14 cellular contexts compared by ENCODE assay signal in the genomic region with DNA sequence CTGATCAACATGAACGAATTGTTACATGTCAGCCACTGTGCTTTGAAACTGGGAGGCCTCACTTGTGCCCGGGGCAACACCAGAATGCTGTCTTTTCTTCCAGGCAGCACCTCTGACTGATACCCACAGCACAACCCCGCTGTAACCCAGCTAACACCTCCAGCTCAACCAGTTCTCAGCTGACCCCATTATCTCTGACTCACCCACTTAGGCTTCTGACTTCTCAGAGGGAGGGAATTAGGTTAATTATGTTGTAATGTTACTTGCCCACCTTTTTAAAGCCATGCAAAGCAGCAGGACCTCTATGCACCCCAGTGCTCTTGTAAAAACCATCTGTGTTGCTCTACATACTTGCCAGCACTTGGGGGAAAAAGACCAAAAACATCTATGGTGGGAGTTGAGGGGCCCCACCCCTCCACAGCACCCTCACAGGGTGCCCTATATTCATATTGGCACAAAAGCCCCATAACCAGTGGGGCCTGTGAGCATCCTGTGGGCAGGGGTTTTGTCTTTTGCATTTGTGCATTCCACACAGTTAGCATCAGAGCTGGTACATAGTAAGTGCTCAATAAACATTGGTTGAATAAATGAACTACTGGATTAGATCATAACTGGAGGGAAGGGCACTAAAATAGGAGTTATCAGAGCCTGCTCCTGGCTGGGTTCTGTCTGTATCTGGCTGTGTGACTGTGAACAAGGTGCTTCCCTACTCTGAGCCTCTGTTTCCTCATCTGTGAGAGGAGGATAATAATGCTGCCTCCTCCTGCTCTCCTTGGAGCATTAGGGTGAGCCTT. TPM values are rescaled to one million over a fixed set of nuclear protein-coding genes. Genes with fewer than 3 reads are reported as not detected.
DNase-seq lines count a peak whose midpoint lies in the region; TF ChIP-seq lines count a peak whose summit lies in the region.
"Had no signal": no experiment of that assay in that cellular context is flagged by ENCODE, and none has a peak within 500 bp of the region (broad histone marks: within the 10 kb centered on the region; RNA-seq: fewer than 3 reads in every experiment).

No MANE protein-coding gene starts in this region.

- no peaks in the 10 kb centered on the region for H3K36me3 Mint-ChIP-seq in T-helper 2 cell treated with Interferon-gamma antibody and Interleukin-4, amounts not matched to agents 5 μg/mL and 100 μg/mL, for 36 hours (ENCODE audit: low read depth)
- H3K36me3 Mint-ChIP-seq: T-cell had no signal

- H3K36me3 ChIP-seq in brain microvascular endothelial cell (replicated peaks): no peaks in the 10 kb centered on the region
- H3K36me3 ChIP-seq: stomach had no signal

- H3K27ac Mint-ChIP-seq in T-helper 2 cell treated with Interferon-gamma antibody and Interleukin-4, amounts not matched to agents 5 μg/mL and 100 μg/mL, for 36 hours: no peak overlapping the region
- H3K27ac Mint-ChIP-seq: T-cell had no signal

- POLR2A ChIA-PET in RWPE1 (lab: Yijun Ruan, JAX; ENCODE audit: low non-redundant PET): interaction anchor here (0.6 kb wide), 1 partner anchor 55 kb away, joined by 8 read pairs; no protein-coding TSS in a partner anchor

- DNase-seq in Daoy (ENCODE audit: low read depth) (peak; percentile 89), RWPE1 (ENCODE audit: low spot score) (peak; percentile 92), kidney glomerular epithelial cell (lab: John Stamatoyannopoulos, UW) (peak; percentile 29), brain microvascular endothelial cell (no peak), SHP77 treated with DMSO at 0.1 percent for 48 hours (lab: John Stamatoyannopoulos, UW) (no peak), GM20000 (ENCODE audit: low spot score) (no peak)
- no peak for DNase-seq in T-helper 2 cell treated with Interferon-gamma antibody and Interleukin-4, amounts not matched to agents 5 μg/mL and 100 μg/mL, for 36 hours (ENCODE audit: low spot score)
- DNase-seq: stimulated activated CD4-positive, alpha-beta T cell treated with anti-CD3 and anti-CD28 coated beads, Interleukin-15, amount 100 ng/mL, for 24 hours; stomach had no signal

- peaks cover 16% of the 10 kb centered on the region for H3K27me3 Mint-ChIP-seq in T-helper 2 cell treated with Interferon-gamma antibody and Interleukin-4, amounts not matched to agents 5 μg/mL and 100 μg/mL, for 36 hours (ENCODE audit: low read depth)
- H3K27me3 Mint-ChIP-seq: T-cell had no signal

- TF ChIP-seq RAD21 in Ishikawa (IDR thresholded peaks at IDR 0.05; ENCODE audit: low read depth): no peak

- H3K4me1 Mint-ChIP-seq in T-helper 2 cell treated with Interferon-gamma antibody and Interleukin-4, amounts not matched to agents 5 μg/mL and 100 μg/mL, for 36 hours (ENCODE audit: low read depth): no peaks in the 10 kb centered on the region
- H3K4me1 Mint-ChIP-seq: T-cell had no signal

- TF ChIP-seq EP300 in Ishikawa (IDR thresholded peaks at IDR 0.05; ENCODE audit: borderline replicate concordance): no peak

- peaks cover 8% of the 10 kb centered on the region for H3K27me3 ChIP-seq in brain microvascular endothelial cell (replicated peaks)
- H3K27me3 ChIP-seq: neutrophil, stomach had no signal

- in situ Hi-C loops in brain microvascular endothelial cell (cut with HindIII; ENCODE audit: low pct_ligation_motif_present, low sequenced_read_pairs): no loop called here

- no peak overlapping the region for H3K4me3 Mint-ChIP-seq in T-helper 2 cell treated with Interferon-gamma antibody and Interleukin-4, amounts not matched to agents 5 μg/mL and 100 μg/mL, for 36 hours
- H3K4me3 Mint-ChIP-seq: T-cell had no signal

- H3K9me3 Mint-ChIP-seq in T-helper 2 cell treated with Interferon-gamma antibody and Interleukin-4, amounts not matched to agents 5 μg/mL and 100 μg/mL, for 36 hours: no peaks in the 10 kb centered on the region
- H3K9me3 Mint-ChIP-seq: T-cell had no signal

- no peak overlapping the region for H3K4me3 ChIP-seq in brain microvascular endothelial cell (ENCODE audit: low read depth, low read length)
- H3K4me3 ChIP-seq: stomach had no signal

- TF ChIP-seq CTCF in RWPE1 (conservative IDR thresholded peaks at IDR 0.05; ENCODE audit: low read depth) (no peak), brain microvascular endothelial cell (IDR thresholded peaks at IDR 0.05; ENCODE audit: low read depth, low read length, missing control alignments) (no peak), GM20000 (IDR thresholded peaks at IDR 0.05; ENCODE audit: extremely low read depth, missing control alignments) (no peak)

- H3K27ac ChIP-seq in RWPE1 (no peak overlapping the region), brain microvascular endothelial cell (no peak overlapping the region)
- H3K27ac ChIP-seq: neutrophil, stomach had no signal

- CTCF ChIA-PET in RWPE1 (lab: Yijun Ruan, JAX): interaction anchor here (0.6 to 1.0 kb wide), 2 partner anchors 12 to 46 kb away, joined by 3 to 4 read pairs; no protein-coding TSS in a partner anchor

TF ChIP-seq in Ishikawa, 13 proteins besides CTCF, POLR2A, EP300 and RAD21:
- peak; percentile 25; the same call in 1 of the 2 replicates for TF ChIP-seq CEBPB (IDR thresholded peaks at IDR 0.05)
- 0 out of 2 replicates have a peak, but pooled peaks have one; percentile 18 for TF ChIP-seq USF1 (IDR thresholded peaks at IDR 0.05)
- no peak for TF ChIP-seq ZBTB7A (IDR thresholded peaks at IDR 0.05; ENCODE audit: low read depth)
- peak; percentile 42; the same call in 1 of the 2 replicates for TF ChIP-seq TCF12 (IDR thresholded peaks at IDR 0.05; ENCODE audit: low read depth)
- TF ChIP-seq EGR1 (IDR thresholded peaks at IDR 0.05): no peak
- TF ChIP-seq TEAD4 (IDR thresholded peaks at IDR 0.05): no peak

RNA-seq across cellular contexts. Expression of gene BNIP5, which starts 22.3 kb away (rescaled TPM):
- not detected in 2 replicates for total RNA-seq in Daoy (2014; rRNA removed; shearing (Covaris generic))
- total RNA-seq: activated CD8-positive, alpha-beta memory T cell treated with anti-CD3 and anti-CD28 coated beads for 36 hours; endothelial cell of umbilical vein had no signal

RNA-seq across cellular contexts. Expression of gene PNPLA1, which starts 44.6 kb away (rescaled TPM):
- not detected in 2 replicates for total RNA-seq in Daoy (2014; rRNA removed; shearing (Covaris generic))
- total RNA-seq: activated CD8-positive, alpha-beta memory T cell treated with anti-CD3 and anti-CD28 coated beads for 36 hours; endothelial cell of umbilical vein had no signal

Comparison
In these comparisons a context has a peak if more than half of its experiments do, and no peak if none do; other contexts are left out.
1. DNase-seq: peak in Daoy (single experiment), RWPE1 (single experiment) and kidney glomerular epithelial cell (single experiment); none in brain microvascular endothelial cell (single experiment), T-helper 2 cell treated with Interferon-gamma antibody and Interleukin-4, amounts not matched to agents 5 μg/mL and 100 μg/mL, for 36 hours (single experiment), SHP77 treated with DMSO at 0.1 percent for 48 hours (single experiment) and GM20000 (single experiment).